In the genomic region with DNA sequence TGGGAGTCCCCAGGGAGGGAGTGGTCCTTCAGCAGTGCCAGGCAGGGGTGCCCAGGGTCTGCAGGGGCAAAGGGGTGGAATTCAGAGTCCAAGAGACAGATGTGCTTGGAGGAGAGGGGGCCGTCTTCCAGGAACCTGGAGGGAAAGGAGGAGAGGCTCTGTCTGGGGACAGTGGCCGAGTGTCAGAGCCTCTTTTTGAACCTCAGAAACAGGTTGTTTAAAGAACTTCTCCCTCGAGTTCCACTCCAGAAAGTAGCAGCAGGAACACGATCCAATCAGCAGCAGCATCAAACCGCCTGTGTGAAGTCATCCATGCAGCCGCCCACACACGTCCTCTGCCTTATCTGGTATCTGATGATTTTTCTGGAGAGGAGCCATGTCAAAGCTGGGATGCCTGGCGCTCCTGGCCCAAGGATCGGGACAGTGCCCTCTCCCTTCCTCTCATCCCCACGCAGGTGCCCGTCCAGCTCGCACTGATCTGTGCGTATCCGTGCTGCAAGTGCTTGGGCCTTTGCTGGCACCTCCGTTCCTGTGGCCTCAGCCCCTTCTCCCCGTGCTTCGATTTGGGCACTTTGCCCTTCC, we compare ENCODE assay signal across 14 cellular contexts.
A peak's percentile ranks its signal among the peaks of the same experiment; 100 is the strongest.
DNase-seq lines count a peak whose midpoint lies in the region; FAIRE-seq and TF ChIP-seq lines count a peak whose summit lies in the region.
"Had no signal": no experiment of that assay in that cellular context is flagged by ENCODE, and none has a peak within 500 bp of the region (broad histone marks: within the 10 kb centered on the region; RNA-seq: fewer than 3 reads in every experiment).

No MANE protein-coding gene starts in this region.

- H3K27me3 Mint-ChIP-seq in nephron progenitor cell (ENCODE audit: low read depth, poor library complexity): peaks cover 16% of the 10 kb centered on the region
- H3K27me3 Mint-ChIP-seq: activated naive CD8-positive, alpha-beta T cell treated with anti-CD3 and anti-CD28 coated beads, Interleukin-2, amount 50 U/mL, for 24 hours had no signal

- no peak overlapping the region for H3K4me3 ChIP-seq in brain microvascular endothelial cell (ENCODE audit: low read depth, low read length)
- H3K4me3 ChIP-seq: skin epidermis had no signal

- H3K27ac ChIP-seq in brain microvascular endothelial cell: no peak overlapping the region
- H3K27ac ChIP-seq: foreskin keratinocyte, skin epidermis had no signal

- H3K9me3 Mint-ChIP-seq in nephron progenitor cell: peaks cover 9% of the 10 kb centered on the region
- H3K9me3 Mint-ChIP-seq: activated naive CD8-positive, alpha-beta T cell treated with anti-CD3 and anti-CD28 coated beads, Interleukin-2, amount 50 U/mL, for 24 hours had no signal

- TF ChIP-seq CTCF in brain microvascular endothelial cell (IDR thresholded peaks at IDR 0.05; ENCODE audit: low read depth, low read length, missing control alignments) (no peak), nephron progenitor cell (IDR thresholded peaks at IDR 0.05) (no peak)

- DNase-seq in activated CD4-positive, CD25-positive, alpha-beta regulatory T cell treated with anti-CD3 and anti-CD28 coated beads, Interleukin-2, amount 50 U/mL, for 72 hours: peak; percentile 14
- no peak for DNase-seq in activated CD4-positive, CD25-positive, alpha-beta regulatory T cell (lab: John Stamatoyannopoulos, UW)
- DNase-seq in DMS79 treated with DMSO at 0.1 percent for 48 hours (lab: John Stamatoyannopoulos, UW) (peak; percentile 8), brain microvascular endothelial cell (peak; percentile 50), nephron progenitor cell (no peak), RPMI8226 (no peak), urothelium cell line (ENCODE audit: low spot score) (no peak), DMS53 (lab: John Stamatoyannopoulos, UW) (no peak)
- DNase-seq: activated naive CD8-positive, alpha-beta T cell treated with anti-CD3 and anti-CD28 coated beads, Interleukin-2, amount 50 U/mL, for 24 hours; foreskin keratinocyte; NCI-H1092 treated with DMSO at 0.1 percent for 48 hours had no signal

- FAIRE-seq in urothelium cell line (lab: Jason Lieb, UNC): no peak
- FAIRE-seq: H1 had no signal

- in situ Hi-C loops in brain microvascular endothelial cell (cut with HindIII; ENCODE audit: low pct_ligation_motif_present, low sequenced_read_pairs): no loop called here

- H3K4me1 Mint-ChIP-seq in nephron progenitor cell: peaks cover 87% of the 10 kb centered on the region

- H3K36me3 Mint-ChIP-seq in nephron progenitor cell (ENCODE audit: low read depth): peaks cover 4% of the 10 kb centered on the region

- H3K27me3 ChIP-seq in brain microvascular endothelial cell (replicated peaks): no peaks in the 10 kb centered on the region
- H3K27me3 ChIP-seq: foreskin keratinocyte had no signal

- H3K4me3 Mint-ChIP-seq in nephron progenitor cell: peak overlapping the region; percentile 37
- H3K4me3 Mint-ChIP-seq: activated naive CD8-positive, alpha-beta T cell treated with anti-CD3 and anti-CD28 coated beads, Interleukin-2, amount 50 U/mL, for 24 hours; dendritic cell treated with granulocyte-macrophage colony-stimulating factor and Interleukin-4, amounts not matched to agents 40 ng/mL and 50 ng/mL, for 4 days had no signal

- H3K36me3 ChIP-seq in brain microvascular endothelial cell (replicated peaks): no peaks in the 10 kb centered on the region

- no peak overlapping the region for H3K27ac Mint-ChIP-seq in nephron progenitor cell
- H3K27ac Mint-ChIP-seq: activated naive CD8-positive, alpha-beta T cell treated with anti-CD3 and anti-CD28 coated beads, Interleukin-2, amount 50 U/mL, for 24 hours; dendritic cell treated with granulocyte-macrophage colony-stimulating factor and Interleukin-4, amounts not matched to agents 40 ng/mL and 50 ng/mL, for 4 days had no signal

Comparison
In these comparisons a context has a peak if more than half of its experiments do, and no peak if none do; other contexts are left out.
1. DNase-seq: peak in activated CD4-positive, CD25-positive, alpha-beta regulatory T cell treated with anti-CD3 and anti-CD28 coated beads, Interleukin-2, amount 50 U/mL, for 72 hours (single experiment), DMS79 treated with DMSO at 0.1 percent for 48 hours (single experiment) and brain microvascular endothelial cell (single experiment); none in activated CD4-positive, CD25-positive, alpha-beta regulatory T cell (0 of 4), nephron progenitor cell (single experiment), RPMI8226 (single experiment), urothelium cell line (single experiment) and DMS53 (single experiment).